19 cellular contexts compared by ENCODE assay signal in genomic region chr9:91577540-91577939, GRCh38.
DNase-seq lines count a peak whose midpoint lies in the region; ATAC-seq and TF ChIP-seq lines count a peak whose summit lies in the region.
"Had no signal": no experiment of that assay in that cellular context is flagged by ENCODE, and none has a peak within 500 bp of the region (broad histone marks: within the 10 kb centered on the region; RNA-seq: fewer than 3 reads in every experiment).

No MANE protein-coding gene starts in this region.

- TF ChIP-seq CTCF in cardiac muscle cell (IDR thresholded peaks at IDR 0.05; ENCODE audit: low read depth, low read length) (no peak), right atrium auricular region (IDR thresholded peaks at IDR 0.05) (no peak), PC-3 (conservative IDR thresholded peaks at IDR 0.05; ENCODE audit: low read depth, low read length) (no peak)

- POLR2A ChIA-PET in PC-3 (lab: Charles Lee; ENCODE audit: unreplicated experiment): no interaction called here

- H3K27me3 ChIP-seq in cardiac muscle cell: no peaks in the 10 kb centered on the region
- no peaks in the 10 kb centered on the region for H3K27me3 ChIP-seq in right atrium auricular region
- no peaks in the 10 kb centered on the region for H3K27me3 ChIP-seq in stomach smooth muscle (ENCODE audit: control insufficient read depth in 1 of 2, insufficient read depth in 2 of 2, low read length in 2 of 2)
- H3K27me3 ChIP-seq in PC-3 (ENCODE audit: low read length): 0 out of 2 replicates have a peak, but pooled peaks cover 4% of the 10 kb centered on the region

- H3K4me3 ChIP-seq in cardiac muscle cell (no peak overlapping the region), right atrium auricular region (no peak overlapping the region), stomach smooth muscle (ENCODE audit: low read length in 2 of 2) (no peak overlapping the region), PC-3 (ENCODE audit: low read length) (no peak overlapping the region)
- H3K4me3 ChIP-seq: A549, SK-N-MC had no signal

- H3K9me2 ChIP-seq in PC-3 (replicated peaks; ENCODE audit: low read length): no peaks in the 10 kb centered on the region

- no peaks in the 10 kb centered on the region for H3F3A ChIP-seq in PC-3 (ENCODE audit: low read length, unreplicated experiment)

- H3K36me3 ChIP-seq in cardiac muscle cell (no peaks in the 10 kb centered on the region), right atrium auricular region (no peaks in the 10 kb centered on the region), stomach smooth muscle (ENCODE audit: control insufficient read depth in 2 of 2, insufficient read depth in 2 of 2, low read length in 2 of 2) (no peaks in the 10 kb centered on the region), PC-3 (ENCODE audit: low read depth, low read length) (no peaks in the 10 kb centered on the region)

- H3K9me3 ChIP-seq in cardiac muscle cell (ENCODE audit: low read depth) (no peaks in the 10 kb centered on the region), right atrium auricular region (no peaks in the 10 kb centered on the region), stomach smooth muscle (ENCODE audit: control insufficient read depth in 2 of 2, low read length in 2 of 2) (no peaks in the 10 kb centered on the region), PC-3 (ENCODE audit: low read length) (no peaks in the 10 kb centered on the region)
- H3K9me3 ChIP-seq: A549 had no signal

- CTCF ChIA-PET in PC-3 (lab: Charles Lee): no interaction called here

- DNase-seq in cardiac muscle cell (ENCODE audit: low read depth in 1 of 2, low spot score in 1 of 2) (peak; percentile 16 to 55), right atrium auricular region (ENCODE audit: low spot score) (no peak), astrocyte of the hippocampus (ENCODE audit: low read depth, low spot score) (peak; percentile 30), left kidney (ENCODE audit: low read depth, low spot score) (peak; percentile 13), Kasumi-1 (lab: John Stamatoyannopoulos, UW) (no peak), PC-3 (no peak)
- DNase-seq: CD4-positive, CD25-positive, alpha-beta regulatory T cell; DMS79 treated with DMSO at 0.1 percent for 48 hours; H9; Karpas-422; NCI-H1417; NCI-H2029 treated with DMSO at 0.1 percent for 48 hours; NCI-H2227 treated with DMSO at 0.1 percent for 48 hours; NCI-H526 had no signal

- H3K79me2 ChIP-seq in PC-3 (ENCODE audit: low read length): no peaks in the 10 kb centered on the region

- no TSS peak for BruUV-seq in PC-3 (replicated peaks; lab: Mats Ljungman, UMichigan)

- H4K20me1 ChIP-seq in PC-3 (ENCODE audit: low read length): no peaks in the 10 kb centered on the region

- ATAC-seq in SK-N-SH treated with all-trans-retinoic acid at 6 μM for 48 hours: no peak
- no peak for ATAC-seq in PC-3
- ATAC-seq: A549, HepG2 had no signal

- H3K9ac ChIP-seq in stomach smooth muscle (ENCODE audit: low read length in 2 of 2): peak overlapping the region in 1 of 2 donors; percentile 23
- H3K9ac ChIP-seq in PC-3 (ENCODE audit: low read length): no peak overlapping the region

- intact Hi-C loops in PC-3 (cut with micrococcal nuclease): no loop called here

- no peak overlapping the region for H2AFZ ChIP-seq in PC-3 (ENCODE audit: low read length)

- H3K27ac ChIP-seq in cardiac muscle cell: no peak overlapping the region
- no peak overlapping the region for H3K27ac ChIP-seq in right atrium auricular region
- peak overlapping the region; percentile 55 for H3K27ac ChIP-seq in stomach smooth muscle (ENCODE audit: low read length)
- H3K27ac ChIP-seq in PC-3 (ENCODE audit: low read length): no peak overlapping the region
- H3K27ac ChIP-seq: A549, SK-N-MC had no signal

- no peak overlapping the region for H3K4me2 ChIP-seq in PC-3 (ENCODE audit: low read length)
- H3K4me2 ChIP-seq: A549 had no signal

- H3K4me1 ChIP-seq in cardiac muscle cell (ENCODE audit: low read depth) (peaks cover 4% of the 10 kb centered on the region), right atrium auricular region (no peaks in the 10 kb centered on the region), stomach smooth muscle (ENCODE audit: control insufficient read depth, insufficient read depth, low read length) (peaks cover 27% of the 10 kb centered on the region), PC-3 (ENCODE audit: insufficient read depth, low read length) (no peaks in the 10 kb centered on the region)
- H3K4me1 ChIP-seq: A549 had no signal

TF ChIP-seq in SK-N-SH treated with all-trans-retinoic acid at 6 μM for 48 hours, 23 proteins besides CTCF, POLR2A, EP300 and RAD21:
- TF ChIP-seq ZFP3 (CRISPR knock-in tag; IDR thresholded peaks at IDR 0.05) (no peak), ZNF565 (CRISPR knock-in tag; conservative IDR thresholded peaks at IDR 0.05; ENCODE audit: low read depth) (no peak), TCF4 (CRISPR knock-in tag; IDR thresholded peaks at IDR 0.05; ENCODE audit: borderline replicate concordance) (no peak), ZFP30 (CRISPR knock-in tag; IDR thresholded peaks at IDR 0.05) (no peak), CREB5 (CRISPR knock-in tag; IDR thresholded peaks at IDR 0.05; ENCODE audit: low read depth) (no peak), TSHZ2 (CRISPR knock-in tag; IDR thresholded peaks at IDR 0.05) (no peak), ARNTL (CRISPR knock-in tag; IDR thresholded peaks at IDR 0.05; ENCODE audit: borderline replicate concordance, low read depth) (no peak)

Comparison
In these comparisons a context has a peak if more than half of its experiments do, and no peak if none do; other contexts are left out.
1. DNase-seq: peak in cardiac muscle cell (2 of 2), astrocyte of the hippocampus (single experiment) and left kidney (single experiment); none in right atrium auricular region (single experiment), Kasumi-1 (0 of 2) and PC-3 (single experiment).